25 cellular contexts compared by ENCODE assay signal in genomic region chr10:70331160-70331485, GRCh38. TPM values are rescaled to one million over a fixed set of nuclear protein-coding genes. Genes with fewer than 3 reads are reported as not detected.
DNase-seq lines count a peak whose midpoint lies in the region; ATAC-seq, FAIRE-seq and TF ChIP-seq lines count a peak whose summit lies in the region.
"Had no signal": no experiment of that assay in that cellular context is flagged by ENCODE, and none has a peak within 500 bp of the region (broad histone marks: within the 10 kb centered on the region; RNA-seq: fewer than 3 reads in every experiment).

No MANE protein-coding gene starts in this region.

- H3K4me1 ChIP-seq in heart right ventricle (peaks cover 7 to 54% (median 40%) of the 10 kb centered on the region in 9 donors), gastrocnemius medialis (peaks cover 55 to 65% of the 10 kb centered on the region in 2 donors), neural progenitor cell (no peaks in the 10 kb centered on the region), sigmoid colon (peaks cover 0 to 15% (median 14%) of the 10 kb centered on the region in 4 donors)

- TF ChIP-seq EP300 in sigmoid colon (IDR thresholded peaks at IDR 0.05): no peak

- no peak for FAIRE-seq in GM19239 (lab: Jason Lieb, UNC)
- FAIRE-seq: colon, islet of Langerhans had no signal

- H3K27ac ChIP-seq in heart right ventricle: peak overlapping the region in 9 of 10 donors; percentile 28 to 81 (median 72)
- no peak overlapping the region for H3K27ac ChIP-seq in CD4-positive, alpha-beta T cell (ENCODE audit: low read depth, low read length)
- no peak overlapping the region for H3K27ac ChIP-seq in SK-N-MC
- H3K27ac ChIP-seq in gastrocnemius medialis: peak overlapping the region; percentile 77 to 83 (median 80)
- no peak overlapping the region for H3K27ac ChIP-seq in neural progenitor cell
- no peak overlapping the region for H3K27ac ChIP-seq in sigmoid colon
- H3K27ac ChIP-seq: foreskin keratinocyte, thoracic aorta had no signal

- peaks cover 6% of the 10 kb centered on the region for H3K36me3 Mint-ChIP-seq in CD4-positive, alpha-beta T cell (ENCODE audit: low read depth)
- H3K36me3 Mint-ChIP-seq in neural progenitor cell: peaks cover 4% of the 10 kb centered on the region
- H3K36me3 Mint-ChIP-seq: stimulated activated naive B cell treated with anti-CD40 and anti-IgM and Interleukin-4, amounts not matched to agents 10 μg/mL and 1 μg/mL and 100 μg/mL, for 72 hours had no signal

- peaks cover 5% of the 10 kb centered on the region for H3F3A ChIP-seq in neural progenitor cell (ENCODE audit: low read depth)

- H3K9ac ChIP-seq in SK-N-MC (ENCODE audit: insufficient read length) (no peak overlapping the region), neural progenitor cell (no peak overlapping the region)

- in situ Hi-C loops in gastrocnemius medialis (cut with MboI; ENCODE audit: low sequenced_read_pairs in 4 of 4): no loop called here

- intact Hi-C loops in heart right ventricle (cut with DNase I): loop anchor here in 1 of 10 donors (2.0 kb wide), 1 partner anchor 62 kb away; no protein-coding TSS in a partner anchor
- intact Hi-C loops in left cardiac atrium (cut with DNase I): no loop called here
- intact Hi-C loops in CD4-positive, alpha-beta T cell (cut with DNase I, micrococcal nuclease): no loop called here
- intact Hi-C loops in gastrocnemius medialis (cut with DNase I; ENCODE audit: low total_unique reads): no loop called here
- intact Hi-C loops in sigmoid colon (cut with DNase I): no loop called here

- TF ChIP-seq POLR2A in gastrocnemius medialis (IDR thresholded peaks at IDR 0.05): no peak
- TF ChIP-seq POLR2A in sigmoid colon (IDR thresholded peaks at IDR 0.05): no peak

- 46 to 58% methylated on average over 2 of the region's 2 CpGs for WGBS in heart right ventricle, 2 donors
- 87 to 88% methylated on average over 2 of the region's 2 CpGs for WGBS in sigmoid colon, 2 donors

- no peak overlapping the region for H3K4me3 ChIP-seq in heart right ventricle
- H3K4me3 ChIP-seq in SK-N-MC: peak overlapping the region; percentile 45; the same call in 1 of the 2 replicates
- H3K4me3 ChIP-seq in gastrocnemius medialis: no peak overlapping the region
- no peak overlapping the region for H3K4me3 ChIP-seq in neural progenitor cell
- H3K4me3 ChIP-seq in sigmoid colon: no peak overlapping the region
- H3K4me3 ChIP-seq: MG63, mucosa of descending colon, thoracic aorta had no signal

- POLR2A ChIA-PET in CD4-positive, alpha-beta T cell (lab: Charles Lee): no interaction called here

- H3K9me3 ChIP-seq in heart right ventricle (peaks cover 0 to 8% (median 0%) of the 10 kb centered on the region in 11 donors), SK-N-MC (ENCODE audit: low read depth, low read length) (no peaks in the 10 kb centered on the region), gastrocnemius medialis (no peaks in the 10 kb centered on the region), neural progenitor cell (ENCODE audit: low read depth) (no peaks in the 10 kb centered on the region), sigmoid colon (no peaks in the 10 kb centered on the region)
- no peaks in the 10 kb centered on the region for H3K9me3 ChIP-seq in CD4-positive, alpha-beta T cell (ENCODE audit: control insufficient read depth, low read length)
- H3K9me3 ChIP-seq: MG63, mucosa of descending colon, thoracic aorta had no signal

- H4K20me1 ChIP-seq in neural progenitor cell (ENCODE audit: low read depth): no peaks in the 10 kb centered on the region

- peak overlapping the region; percentile 24 for H3K27ac Mint-ChIP-seq in CD4-positive, alpha-beta T cell
- H3K27ac Mint-ChIP-seq in neural progenitor cell: no peak overlapping the region
- H3K27ac Mint-ChIP-seq: activated CD4-positive, alpha-beta T cell treated with anti-CD3 and anti-CD28 coated beads for 36 hours; activated naive CD4-positive, alpha-beta T cell treated with anti-CD3 and anti-CD28 coated beads for 36 hours; activated T-cell treated with anti-CD3 and anti-CD28 coated beads, Interleukin-2, amount 50 U/mL, for 72 hours; HFFc6 had no signal

- no peaks in the 10 kb centered on the region for H3K9me3 Mint-ChIP-seq in CD4-positive, alpha-beta T cell
- H3K9me3 Mint-ChIP-seq in neural progenitor cell: no peaks in the 10 kb centered on the region
- H3K9me3 Mint-ChIP-seq: stimulated activated naive B cell treated with anti-CD40 and anti-IgM and Interleukin-4, amounts not matched to agents 10 μg/mL and 1 μg/mL and 100 μg/mL, for 72 hours; T-cell had no signal

- no peak for DNase-seq in heart right ventricle
- DNase-seq in left cardiac atrium: no peak
- no peak for DNase-seq in CD4-positive, alpha-beta T cell
- no peak for DNase-seq in SK-N-MC (ENCODE audit: low read depth, low spot score)
- no peak for DNase-seq in gastrocnemius medialis
- DNase-seq in GM19239 (ENCODE audit: insufficient read length, low spot score): no peak
- DNase-seq in neural progenitor cell (ENCODE audit: low spot score): no peak
- no peak for DNase-seq in sigmoid colon
- DNase-seq: activated CD4-positive, alpha-beta T cell treated with anti-CD3 and anti-CD28 coated beads for 36 hours; activated T-cell treated with anti-CD3 and anti-CD28 coated beads, Interleukin-2, amount 50 U/mL, for 72 hours; effector memory CD4-positive, alpha-beta T cell; NCI-H1417 treated with DMSO at 0.1 percent for 48 hours; NCI-H2081 treated with DMSO at 0.1 percent for 48 hours; stimulated activated CD4-positive, alpha-beta T cell treated with anti-CD3 and anti-CD28 coated beads, Interleukin-2, amount 100 ng/mL, for 48 hours had no signal

- CTCF ChIA-PET in CD4-positive, alpha-beta T cell (lab: Charles Lee): no interaction called here

- H3K36me3 ChIP-seq in heart right ventricle (no peaks in the 10 kb centered on the region), SK-N-MC (ENCODE audit: insufficient read depth, low read length) (no peaks in the 10 kb centered on the region; the same call in 1 of the 2 replicates), gastrocnemius medialis (no peaks in the 10 kb centered on the region), neural progenitor cell (no peaks in the 10 kb centered on the region), sigmoid colon (no peaks in the 10 kb centered on the region)
- H3K36me3 ChIP-seq: MG63, thoracic aorta had no signal

- TF ChIP-seq CTCF in heart right ventricle (IDR thresholded peaks at IDR 0.05) (no peak), gastrocnemius medialis (IDR thresholded peaks at IDR 0.05 in 4 of 5, conservative IDR thresholded peaks at IDR 0.05 in 1 of 5) (no peak), neural progenitor cell (IDR thresholded peaks at IDR 0.05) (no peak), sigmoid colon (IDR thresholded peaks at IDR 0.05) (no peak)
- no peak for TF ChIP-seq CTCF in CD4-positive, alpha-beta T cell (IDR thresholded peaks at IDR 0.05)

- no peak for ATAC-seq in heart right ventricle
- no peak for ATAC-seq in left cardiac atrium
- no peak for ATAC-seq in CD4-positive, alpha-beta T cell (ENCODE audit: poor library complexity)
- no peak for ATAC-seq in gastrocnemius medialis
- ATAC-seq: activated CD4-positive, alpha-beta T cell treated with anti-CD3 and anti-CD28 coated beads for 36 hours had no signal

- no peak overlapping the region for H3K4me3 Mint-ChIP-seq in CD4-positive, alpha-beta T cell
- no peak overlapping the region for H3K4me3 Mint-ChIP-seq in neural progenitor cell
- H3K4me3 Mint-ChIP-seq: activated CD4-positive, alpha-beta T cell treated with anti-CD3 and anti-CD28 coated beads for 36 hours; activated naive CD4-positive, alpha-beta T cell treated with anti-CD3 and anti-CD28 coated beads for 36 hours; activated T-cell treated with anti-CD3 and anti-CD28 coated beads, Interleukin-2, amount 50 U/mL, for 72 hours had no signal

- no peaks in the 10 kb centered on the region for H3K79me2 ChIP-seq in neural progenitor cell (ENCODE audit: low read depth)

- no peak overlapping the region for H2AFZ ChIP-seq in neural progenitor cell (replicated peaks)

- H3K27me3 Mint-ChIP-seq in CD4-positive, alpha-beta T cell: no peaks in the 10 kb centered on the region
- H3K27me3 Mint-ChIP-seq in neural progenitor cell (ENCODE audit: insufficient read depth, low read depth): peaks cover 7% of the 10 kb centered on the region
- H3K27me3 Mint-ChIP-seq: activated CD4-positive, alpha-beta T cell treated with anti-CD3 and anti-CD28 coated beads for 36 hours; T-cell had no signal

- no peak overlapping the region for H3K4me2 ChIP-seq in neural progenitor cell

- H3K27me3 ChIP-seq in heart right ventricle (peaks cover 0 to 65% (median 0%) of the 10 kb centered on the region in 7 donors), gastrocnemius medialis (no peaks in the 10 kb centered on the region), neural progenitor cell (no peaks in the 10 kb centered on the region), sigmoid colon (no peaks in the 10 kb centered on the region)
- H3K27me3 ChIP-seq in CD4-positive, alpha-beta T cell (ENCODE audit: control insufficient read depth, insufficient read depth, low read length): no peaks in the 10 kb centered on the region
- H3K27me3 ChIP-seq: foreskin keratinocyte, MG63 had no signal

- peaks cover 28% of the 10 kb centered on the region for H3K4me1 Mint-ChIP-seq in CD4-positive, alpha-beta T cell (ENCODE audit: low read depth)
- peaks cover 12% of the 10 kb centered on the region for H3K4me1 Mint-ChIP-seq in neural progenitor cell

RNA-seq across cellular contexts. Expression of gene NPFFR1, which starts 47.3 kb away (rescaled TPM):
- total RNA-seq in heart right ventricle: under 1 TPM in 1 of 10 donors, not detected in 9; 0.07 TPM
- not detected for polyA plus RNA-seq in heart right ventricle
- total RNA-seq in left cardiac atrium: under 1 TPM; 0.05 to 0.12 TPM
- under 1 TPM in 1 of 2 experiments, not detected in 1; 0.03 TPM for total RNA-seq in CD4-positive, alpha-beta T cell
- under 1 TPM in 1 of 4 donors, not detected in 3; 0.03 TPM for total RNA-seq in gastrocnemius medialis
- total RNA-seq in neural progenitor cell (ENCODE audit: low replicate concordance): 0.06 TPM in 1 of 2 replicates, not detected in the other
- total RNA-seq in sigmoid colon: under 1 TPM in 2 of 4 donors, not detected in 2; under 0.01 TPM
- under 1 TPM in 1 of 3 donors, not detected in 2; 0.44 TPM for polyA plus RNA-seq in sigmoid colon
- total RNA-seq: activated CD4-positive, alpha-beta T cell treated with anti-CD3 and anti-CD28 coated beads for 36 hours; activated naive CD4-positive, alpha-beta T cell treated with anti-CD3 and anti-CD28 coated beads for 36 hours; foreskin keratinocyte; HFFc6; pulmonary artery endothelial cell; T-cell had no signal
- polyA plus RNA-seq: foreskin keratinocyte had no signal

RNA-seq across cellular contexts. Expression of gene LRRC20, which starts 51.3 kb away (rescaled TPM):
- total RNA-seq in heart right ventricle: 10 to 100 TPM; 39.9 to 73.8 (median 58.2) TPM
- 10 to 100 TPM; 11.0 to 13.8 TPM for polyA plus RNA-seq in heart right ventricle
- 10 to 100 TPM; 17.6 to 43.3 TPM for total RNA-seq in left cardiac atrium
- total RNA-seq in CD4-positive, alpha-beta T cell: 1 to 10 TPM; 1.6 to 1.8 TPM
- total RNA-seq in gastrocnemius medialis: 100 to 1,000 TPM; 104 to 220 (median 128) TPM
- total RNA-seq in neural progenitor cell (ENCODE audit: low replicate concordance): 19.0 and 44.9 TPM in 2 replicates
- 10 to 100 TPM in 3 of 4 donors, 1 to 10 TPM in 1; 9.9 to 22.4 (median 18.7) TPM for total RNA-seq in sigmoid colon
- polyA plus RNA-seq in sigmoid colon: 10 to 100 TPM in 1 of 3 donors, 1 to 10 TPM in 2; 1.2 to 12.2 (median 3.2) TPM

Comparison
In these comparisons a context has a peak if more than half of its experiments do, and no peak if none do; other contexts are left out.
1. H3K27ac ChIP-seq: peak in heart right ventricle (9 of 10) and gastrocnemius medialis (4 of 4); none in CD4-positive, alpha-beta T cell (single experiment), SK-N-MC (single experiment), neural progenitor cell (single experiment) and sigmoid colon (0 of 4).